23 cellular contexts compared by ENCODE assay signal in genomic region chr2:133776936-133777587, GRCh38.
"Had no signal": no experiment of that assay in that cellular context is flagged by ENCODE, and none has a peak within 500 bp of the region (broad histone marks: within the 10 kb centered on the region; RNA-seq: fewer than 3 reads in every experiment).

No MANE protein-coding gene starts in this region.

- H3K27ac Mint-ChIP-seq: immature natural killer cell; memory B cell; naive B cell; natural killer cell treated with Interleukin-12 subunit alpha and Interleukin-12 subunit beta and Interleukin-15 and Interleukin-18, amount 100 ng/mL, for 72 hours; progenitor cell of endocrine pancreas; stimulated activated effector memory CD8-positive, alpha-beta T cell treated with anti-CD3 and anti-CD28 coated beads, Interleukin-12 subunit alpha, Interleukin-12 subunit beta, amount 100 ng/mL, for 72 hours; type B pancreatic cell had no signal

- H3K36me3 ChIP-seq: right atrium auricular region, sigmoid colon, tibial artery had no signal

- H3K4me3 ChIP-seq: dorsolateral prefrontal cortex, lung, right atrium auricular region, sigmoid colon, testis, tibial artery had no signal

- H3K4me3 Mint-ChIP-seq: immature natural killer cell; memory B cell; naive B cell; natural killer cell treated with Interleukin-12 subunit alpha and Interleukin-12 subunit beta and Interleukin-15 and Interleukin-18, amount 100 ng/mL, for 72 hours; neural crest cell; stimulated activated effector memory CD8-positive, alpha-beta T cell treated with anti-CD3 and anti-CD28 coated beads, Interleukin-12 subunit alpha, Interleukin-12 subunit beta, amount 100 ng/mL, for 72 hours; type B pancreatic cell had no signal

- H3K27me3 ChIP-seq: dorsolateral prefrontal cortex, right atrium auricular region, sigmoid colon, testis, tibial artery had no signal

- H3K36me3 Mint-ChIP-seq: immature natural killer cell; memory B cell; naive B cell; natural killer cell treated with Interleukin-12 subunit alpha and Interleukin-12 subunit beta and Interleukin-15 and Interleukin-18, amount 100 ng/mL, for 72 hours; stimulated activated effector memory CD8-positive, alpha-beta T cell treated with anti-CD3 and anti-CD28 coated beads, Interleukin-12 subunit alpha, Interleukin-12 subunit beta, amount 100 ng/mL, for 72 hours; type B pancreatic cell had no signal

- ATAC-seq: left colon; natural killer cell treated with Interleukin-12 subunit alpha and Interleukin-12 subunit beta and Interleukin-15 and Interleukin-18, amount 100 ng/mL, for 72 hours; stimulated activated effector memory CD8-positive, alpha-beta T cell treated with anti-CD3 and anti-CD28 coated beads, Interleukin-12 subunit alpha, Interleukin-12 subunit beta, amount 100 ng/mL, for 72 hours; stimulated activated naive CD8-positive, alpha-beta T cell treated with anti-CD3 and anti-CD28 coated beads, Interleukin-15, Interleukin-2, amounts not matched to agents 100 U/mL and 50 U/mL, for 24 hours had no signal

- H3K9me3 ChIP-seq: right atrium auricular region, sigmoid colon, testis, tibial artery had no signal

- H3K9ac ChIP-seq: parathyroid adenoma had no signal

- H3K27ac ChIP-seq: dorsolateral prefrontal cortex, parathyroid adenoma, sigmoid colon, testis, tibial artery had no signal

- H3K27me3 Mint-ChIP-seq: memory B cell; naive B cell; natural killer cell treated with Interleukin-12 subunit alpha and Interleukin-12 subunit beta and Interleukin-15 and Interleukin-18, amount 100 ng/mL, for 72 hours; progenitor cell of endocrine pancreas; type B pancreatic cell had no signal

- DNase-seq: dorsolateral prefrontal cortex; effector CD4-positive, alpha-beta T cell; immature natural killer cell; islet precursor cell; kidney glomerular epithelial cell; left colon; naive B cell; sigmoid colon; stimulated activated CD4-positive, alpha-beta T cell treated with anti-CD3 and anti-CD28 coated beads, Interleukin-2, amount 100 ng/mL, for 24 hours; stimulated activated CD4-positive, alpha-beta T cell treated with anti-CD3 and anti-CD28 coated beads, Interleukin-4, amount 100 ng/mL, for 24 hours; stimulated activated naive CD8-positive, alpha-beta T cell treated with anti-CD3 and anti-CD28 coated beads, Interleukin-15, Interleukin-2, amounts not matched to agents 100 U/mL and 50 U/mL, for 24 hours; substantia nigra; tibial artery had no signal

- H3K4me1 Mint-ChIP-seq: immature natural killer cell; memory B cell; naive B cell; stimulated activated effector memory CD8-positive, alpha-beta T cell treated with anti-CD3 and anti-CD28 coated beads, Interleukin-12 subunit alpha, Interleukin-12 subunit beta, amount 100 ng/mL, for 72 hours had no signal

- H3K9me3 Mint-ChIP-seq: memory B cell; naive B cell; natural killer cell treated with Interleukin-12 subunit alpha and Interleukin-12 subunit beta and Interleukin-15 and Interleukin-18, amount 100 ng/mL, for 72 hours; stimulated activated effector memory CD8-positive, alpha-beta T cell treated with anti-CD3 and anti-CD28 coated beads, Interleukin-12 subunit alpha, Interleukin-12 subunit beta, amount 100 ng/mL, for 72 hours; type B pancreatic cell had no signal

- H3K4me1 ChIP-seq: parathyroid adenoma had no signal
